Comparison of ENCODE assay signal across 19 cellular contexts in the genomic region with DNA sequence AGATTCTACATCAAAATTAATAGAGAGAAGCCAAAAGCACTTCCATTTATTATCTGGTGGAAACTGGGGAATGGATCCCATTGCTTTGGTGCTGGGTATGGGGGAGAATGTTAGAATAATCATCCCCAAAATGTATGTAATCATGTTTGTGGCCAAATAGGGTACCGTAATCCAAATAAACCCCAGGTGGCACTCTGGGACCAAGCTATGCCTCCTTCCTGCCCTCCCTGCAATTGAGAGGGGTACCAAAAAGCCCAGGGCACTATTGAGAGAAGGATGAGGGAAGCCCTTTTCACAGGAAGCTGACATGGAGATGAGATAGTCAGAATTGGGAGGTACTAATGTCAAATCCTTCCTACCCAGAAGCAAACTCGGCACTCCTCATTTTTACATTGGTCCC.
DNase-seq lines count a peak whose midpoint lies in the region; ATAC-seq and TF ChIP-seq lines count a peak whose summit lies in the region.
"Had no signal": no experiment of that assay in that cellular context is flagged by ENCODE, and none has a peak within 500 bp of the region (broad histone marks: within the 10 kb centered on the region; RNA-seq: fewer than 3 reads in every experiment).

No MANE protein-coding gene starts in this region.

- H3K27me3 Mint-ChIP-seq in endodermal cell (ENCODE audit: insufficient read depth) (peaks cover 45% of the 10 kb centered on the region), CD14-positive monocyte (ENCODE audit: low read depth in 3 of 3) (peaks cover 0 to 2% (median 0%) of the 10 kb centered on the region in 3 donors)

- peaks cover 5% of the 10 kb centered on the region; the same call in 1 of the 2 replicates for H3K27me3 ChIP-seq in PC-3 (ENCODE audit: low read length)
- H3K27me3 ChIP-seq in endodermal cell (ENCODE audit: control insufficient read depth, insufficient read depth, low read length, poor library complexity, severe bottlenecking) = peaks cover 10% of the 10 kb centered on the region
- H3K27me3 ChIP-seq: BLaER1 had no signal

- no peak overlapping the region for H3K27ac ChIP-seq in PC-3 (ENCODE audit: low read length)
- H3K27ac ChIP-seq in endodermal cell (ENCODE audit: low read depth, low read length) = no peak overlapping the region
- H3K27ac ChIP-seq: BLaER1, GM23248, HL-60 had no signal

- H3K4me1 Mint-ChIP-seq in endodermal cell (peaks cover 3% of the 10 kb centered on the region), CD14-positive monocyte (no peaks in the 10 kb centered on the region)

- H3K36me3 Mint-ChIP-seq in endodermal cell (ENCODE audit: low read depth) (no peaks in the 10 kb centered on the region), CD14-positive monocyte (no peaks in the 10 kb centered on the region)
- H3K36me3 Mint-ChIP-seq: CD8-positive, alpha-beta T cell had no signal

- H3K9ac ChIP-seq in PC-3 (ENCODE audit: low read length) (no peak overlapping the region), endodermal cell (ENCODE audit: extremely low read depth, low read length, poor library complexity, severe bottlenecking) (no peak overlapping the region)
- H3K9ac ChIP-seq: BLaER1, GM23248 had no signal

- H3K27ac Mint-ChIP-seq in endodermal cell = no peak overlapping the region
- no peak overlapping the region for H3K27ac Mint-ChIP-seq in CD14-positive monocyte
- H3K27ac Mint-ChIP-seq: CD8-positive, alpha-beta T cell had no signal

- H2AFZ ChIP-seq in PC-3 (ENCODE audit: low read length) = no peak overlapping the region
- H2AFZ ChIP-seq: GM23248 had no signal

- H3K4me3 Mint-ChIP-seq in endodermal cell = no peak overlapping the region
- no peak overlapping the region for H3K4me3 Mint-ChIP-seq in CD14-positive monocyte
- H3K4me3 Mint-ChIP-seq: CD8-positive, alpha-beta T cell had no signal

- H3K9me3 Mint-ChIP-seq in endodermal cell = peaks cover 2% of the 10 kb centered on the region
- peaks cover 2 to 6% (median 3%) of the 10 kb centered on the region in 7 donors for H3K9me3 Mint-ChIP-seq in CD14-positive monocyte
- H3K9me3 Mint-ChIP-seq: CD8-positive, alpha-beta T cell had no signal

- TF ChIP-seq CTCF in GM12873 (IDR thresholded peaks at IDR 0.05; ENCODE audit: insufficient read depth, low read depth, low read length, missing control alignments) (peak; percentile 23), PC-3 (conservative IDR thresholded peaks at IDR 0.05; ENCODE audit: low read depth, low read length) (0 out of 2 replicates have a peak, but pooled peaks have one; percentile 23), endodermal cell (conservative IDR thresholded peaks at IDR 0.05) (peak; percentile 29), CD14-positive monocyte (IDR thresholded peaks at IDR 0.05) (no peak)

- H3K36me3 ChIP-seq in PC-3 (ENCODE audit: low read depth, low read length) = no peaks in the 10 kb centered on the region
- no peaks in the 10 kb centered on the region for H3K36me3 ChIP-seq in endodermal cell (ENCODE audit: control insufficient read depth, insufficient read depth, low read length)
- H3K36me3 ChIP-seq: BLaER1 had no signal

- no peaks in the 10 kb centered on the region for H3F3A ChIP-seq in PC-3 (ENCODE audit: low read length, unreplicated experiment)

- POLR2A ChIA-PET in PC-3 (lab: Charles Lee; ENCODE audit: unreplicated experiment) = no interaction called here

- H3K9me2 ChIP-seq in PC-3 (replicated peaks; ENCODE audit: low read length) = no peaks in the 10 kb centered on the region

- CTCF ChIA-PET in PC-3 (lab: Charles Lee) = no interaction called here

- ATAC-seq in PC-3 (no peak), HG03280 (IDR thresholded peaks at IDR 0.05; ENCODE audit: unreplicated experiment) (no peak), HG03521 (IDR thresholded peaks at IDR 0.05; ENCODE audit: unreplicated experiment) (no peak)
- ATAC-seq: CD8-positive, alpha-beta T cell had no signal

- no peak overlapping the region for H3K4me2 ChIP-seq in PC-3 (ENCODE audit: low read length)
- H3K4me2 ChIP-seq: BLaER1 had no signal

- WGBS in endodermal cell (ENCODE audit: insufficient coverage in 1 of 2, insufficient read length in 1 of 2), 2 experiments = 89 to 100% methylated on average over 1 to 2 of the region's 2 CpGs

- TF ChIP-seq EP300 in Ishikawa (IDR thresholded peaks at IDR 0.05; ENCODE audit: borderline replicate concordance) = no peak

- H3K4me1 ChIP-seq in PC-3 (ENCODE audit: insufficient read depth, low read length) = peaks cover 2% of the 10 kb centered on the region
- no peaks in the 10 kb centered on the region for H3K4me1 ChIP-seq in endodermal cell (ENCODE audit: control insufficient read depth, insufficient read depth, low read length)
- H3K4me1 ChIP-seq: BLaER1 had no signal

- no peaks in the 10 kb centered on the region for H4K20me1 ChIP-seq in PC-3 (ENCODE audit: low read length)
- H4K20me1 ChIP-seq: BLaER1 had no signal

- H3K79me2 ChIP-seq in PC-3 (ENCODE audit: low read length) = no peaks in the 10 kb centered on the region

- H3K9me3 ChIP-seq in PC-3 (ENCODE audit: low read length) = no peaks in the 10 kb centered on the region
- H3K9me3 ChIP-seq in endodermal cell (ENCODE audit: control insufficient read depth, low read length) = no peaks in the 10 kb centered on the region
- H3K9me3 ChIP-seq: BLaER1 had no signal

- intact Hi-C loops in PC-3 (cut with micrococcal nuclease) (no loop called here), CD14-positive monocyte (cut with micrococcal nuclease) (no loop called here)

- no TSS peak for BruUV-seq in PC-3 (replicated peaks; lab: Mats Ljungman, UMichigan)

- TF ChIP-seq RAD21 in Ishikawa (IDR thresholded peaks at IDR 0.05; ENCODE audit: low read depth) = 0 out of 2 replicates have a peak, but pooled peaks have one; percentile 3

- DNase-seq in PC-3 (no peak), endodermal cell (no peak), CD14-positive monocyte (ENCODE audit: low spot score) (no peak)
- DNase-seq: 8988T; Calu3; CD8-positive, alpha-beta T cell; DMS79 treated with DMSO at 0.1 percent for 48 hours; GF-D8; GM23248; H7; IMR-90; Karpas-422; KBM-7 had no signal

- H3K4me3 ChIP-seq in PC-3 (ENCODE audit: low read length) (no peak overlapping the region), endodermal cell (ENCODE audit: low read length) (no peak overlapping the region)
- H3K4me3 ChIP-seq: BLaER1, GM23248 had no signal

TF ChIP-seq in Ishikawa, 13 proteins besides CTCF, POLR2A, EP300 and RAD21:
- TF ChIP-seq CREB1 (IDR thresholded peaks at IDR 0.05; ENCODE audit: low read depth) (no peak), YY1 (IDR thresholded peaks at IDR 0.05; ENCODE audit: low read depth) (no peak), TEAD4 (IDR thresholded peaks at IDR 0.05) (no peak), FOXM1 (IDR thresholded peaks at IDR 0.05; ENCODE audit: borderline replicate concordance, low read depth) (no peak), NFIC (IDR thresholded peaks at IDR 0.05) (no peak), USF1 (IDR thresholded peaks at IDR 0.05) (no peak)
